ENCODE assay signal across 20 cellular contexts in genomic region chr17:841313-841712, GRCh38.
"Had no signal": no experiment of that assay in that cellular context is flagged by ENCODE, and none has a peak within 500 bp of the region (broad histone marks: within the 10 kb centered on the region; RNA-seq: fewer than 3 reads in every experiment).

No MANE protein-coding gene starts in this region.

- H3K27me3 ChIP-seq: testis, uterus had no signal

- DNase-seq: activated CD4-positive, alpha-beta memory T cell treated with anti-CD3 and anti-CD28 coated beads for 36 hours; activated naive CD8-positive, alpha-beta T cell treated with anti-CD3 and anti-CD28 coated beads, Interleukin-2, amount 50 U/mL, for 24 hours; activated T-cell treated with anti-CD3 and anti-CD28 coated beads, Interleukin-2, amount 50 U/mL, for 48 hours; central memory CD4-positive, alpha-beta T cell; effector CD4-positive, alpha-beta T cell; kidney glomerular epithelial cell; naive B cell; stimulated activated CD4-positive, alpha-beta T cell treated with anti-CD3 and anti-CD28 coated beads, Interleukin-12 subunit alpha, Interleukin-12 subunit beta, amount 100 ng/mL, for 4 hours; stimulated activated CD4-positive, alpha-beta T cell treated with anti-CD3 and anti-CD28 coated beads, Interleukin-2, amount 100 ng/mL, for 48 hours; T-helper 1 cell; testis; uterus had no signal

- H3K36me3 Mint-ChIP-seq: activated CD4-positive, alpha-beta memory T cell treated with anti-CD3 and anti-CD28 coated beads for 36 hours; naive B cell had no signal

- H3K4me1 ChIP-seq: testis, uterus had no signal

- H3K27ac Mint-ChIP-seq: activated CD4-positive, alpha-beta memory T cell treated with anti-CD3 and anti-CD28 coated beads for 36 hours; activated naive CD8-positive, alpha-beta T cell treated with anti-CD3 and anti-CD28 coated beads, Interleukin-2, amount 50 U/mL, for 24 hours; naive B cell; progenitor cell of endocrine pancreas; stimulated activated naive CD8-positive, alpha-beta T cell treated with anti-CD3 and anti-CD28 coated beads, Interleukin-15, Interleukin-2, amounts not matched to agents 100 ng/mL and 50 ng/mL, for 24 hours had no signal

- H3K27ac ChIP-seq: coronary artery, neutrophil, testis, uterus, VCaP had no signal

- H3K9me3 Mint-ChIP-seq: activated CD4-positive, alpha-beta memory T cell treated with anti-CD3 and anti-CD28 coated beads for 36 hours; activated naive CD8-positive, alpha-beta T cell treated with anti-CD3 and anti-CD28 coated beads, Interleukin-2, amount 50 U/mL, for 24 hours; naive B cell; stimulated activated naive CD8-positive, alpha-beta T cell treated with anti-CD3 and anti-CD28 coated beads, Interleukin-15, Interleukin-2, amounts not matched to agents 100 ng/mL and 50 ng/mL, for 24 hours had no signal

- H3K4me1 Mint-ChIP-seq: activated naive CD8-positive, alpha-beta T cell treated with anti-CD3 and anti-CD28 coated beads, Interleukin-2, amount 50 U/mL, for 24 hours; naive B cell had no signal

- ATAC-seq: activated naive CD8-positive, alpha-beta T cell treated with anti-CD3 and anti-CD28 coated beads, Interleukin-2, amount 50 U/mL, for 24 hours had no signal

- H3K27me3 Mint-ChIP-seq: progenitor cell of endocrine pancreas had no signal

- H3K4me3 ChIP-seq: coronary artery, lung, testis, uterus had no signal

- H3K4me3 Mint-ChIP-seq: activated CD4-positive, alpha-beta memory T cell treated with anti-CD3 and anti-CD28 coated beads for 36 hours; activated naive CD8-positive, alpha-beta T cell treated with anti-CD3 and anti-CD28 coated beads, Interleukin-2, amount 50 U/mL, for 24 hours; naive B cell; stimulated activated naive CD8-positive, alpha-beta T cell treated with anti-CD3 and anti-CD28 coated beads, Interleukin-15, Interleukin-2, amounts not matched to agents 100 ng/mL and 50 ng/mL, for 24 hours had no signal

- H3K36me3 ChIP-seq: neutrophil, uterus had no signal

- H3K9me3 ChIP-seq: neutrophil, testis, uterus had no signal

- FAIRE-seq: endothelial cell of umbilical vein, frontal cortex had no signal
